In the genomic region with DNA sequence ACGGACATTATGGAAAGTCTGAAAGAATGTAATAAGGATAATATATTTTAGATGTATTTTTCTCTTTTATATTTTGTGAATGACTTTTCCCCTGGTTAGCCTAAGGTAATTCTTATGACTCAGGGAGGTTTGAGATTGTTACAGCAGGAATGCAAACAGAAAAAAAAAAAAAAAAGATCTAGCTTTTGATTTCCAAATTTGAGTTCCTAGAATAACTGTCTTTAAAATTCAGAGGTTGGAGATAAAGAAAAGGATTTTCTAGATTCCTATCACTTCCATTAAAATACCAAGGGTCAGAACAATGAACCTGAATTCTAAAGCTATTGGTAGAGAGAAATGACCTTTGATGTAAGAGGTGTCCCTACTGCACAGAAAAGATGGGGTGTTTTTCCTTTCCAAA, we compare ENCODE assay signal across 2 cellular contexts.
A peak's percentile ranks its signal among the peaks of the same experiment; 100 is the strongest.
TF ChIP-seq lines count a peak whose summit lies in the region.

No MANE protein-coding gene starts in this region.

TF ChIP-seq in GM23338, 12 proteins besides CTCF, POLR2A, EP300 and RAD21:
- no peak for TF ChIP-seq EZH2phosphoT487 (IDR thresholded peaks at IDR 0.05; ENCODE audit: unreplicated experiment)
- TF ChIP-seq, protein P1, sequence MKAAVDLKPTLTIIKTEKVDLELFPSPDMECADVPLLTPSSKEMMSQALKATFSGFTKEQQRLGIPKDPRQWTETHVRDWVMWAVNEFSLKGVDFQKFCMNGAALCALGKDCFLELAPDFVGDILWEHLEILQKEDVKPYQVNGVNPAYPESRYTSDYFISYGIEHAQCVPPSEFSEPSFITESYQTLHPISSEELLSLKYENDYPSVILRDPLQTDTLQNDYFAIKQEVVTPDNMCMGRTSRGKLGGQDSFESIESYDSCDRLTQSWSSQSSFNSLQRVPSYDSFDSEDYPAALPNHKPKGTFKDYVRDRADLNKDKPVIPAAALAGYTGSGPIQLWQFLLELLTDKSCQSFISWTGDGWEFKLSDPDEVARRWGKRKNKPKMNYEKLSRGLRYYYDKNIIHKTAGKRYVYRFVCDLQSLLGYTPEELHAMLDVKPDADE (IDR thresholded peaks at IDR 0.05) = no peak
- TF ChIP-seq STAT1 (IDR thresholded peaks at IDR 0.05; ENCODE audit: unreplicated experiment) = no peak
- no peak for TF ChIP-seq CREB1 (CRISPR knock-in tag; IDR thresholded peaks at IDR 0.05; ENCODE audit: low read depth)
- TF ChIP-seq, protein P2, sequence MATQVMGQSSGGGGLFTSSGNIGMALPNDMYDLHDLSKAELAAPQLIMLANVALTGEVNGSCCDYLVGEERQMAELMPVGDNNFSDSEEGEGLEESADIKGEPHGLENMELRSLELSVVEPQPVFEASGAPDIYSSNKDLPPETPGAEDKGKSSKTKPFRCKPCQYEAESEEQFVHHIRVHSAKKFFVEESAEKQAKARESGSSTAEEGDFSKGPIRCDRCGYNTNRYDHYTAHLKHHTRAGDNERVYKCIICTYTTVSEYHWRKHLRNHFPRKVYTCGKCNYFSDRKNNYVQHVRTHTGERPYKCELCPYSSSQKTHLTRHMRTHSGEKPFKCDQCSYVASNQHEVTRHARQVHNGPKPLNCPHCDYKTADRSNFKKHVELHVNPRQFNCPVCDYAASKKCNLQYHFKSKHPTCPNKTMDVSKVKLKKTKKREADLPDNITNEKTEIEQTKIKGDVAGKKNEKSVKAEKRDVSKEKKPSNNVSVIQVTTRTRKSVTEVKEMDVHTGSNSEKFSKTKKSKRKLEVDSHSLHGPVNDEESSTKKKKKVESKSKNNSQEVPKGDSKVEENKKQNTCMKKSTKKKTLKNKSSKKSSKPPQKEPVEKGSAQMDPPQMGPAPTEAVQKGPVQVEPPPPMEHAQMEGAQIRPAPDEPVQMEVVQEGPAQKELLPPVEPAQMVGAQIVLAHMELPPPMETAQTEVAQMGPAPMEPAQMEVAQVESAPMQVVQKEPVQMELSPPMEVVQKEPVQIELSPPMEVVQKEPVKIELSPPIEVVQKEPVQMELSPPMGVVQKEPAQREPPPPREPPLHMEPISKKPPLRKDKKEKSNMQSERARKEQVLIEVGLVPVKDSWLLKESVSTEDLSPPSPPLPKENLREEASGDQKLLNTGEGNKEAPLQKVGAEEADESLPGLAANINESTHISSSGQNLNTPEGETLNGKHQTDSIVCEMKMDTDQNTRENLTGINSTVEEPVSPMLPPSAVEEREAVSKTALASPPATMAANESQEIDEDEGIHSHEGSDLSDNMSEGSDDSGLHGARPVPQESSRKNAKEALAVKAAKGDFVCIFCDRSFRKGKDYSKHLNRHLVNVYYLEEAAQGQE (IDR thresholded peaks at IDR 0.05; ENCODE audit: unreplicated experiment) = no peak
- no peak for TF ChIP-seq JUNB (IDR thresholded peaks at IDR 0.05; ENCODE audit: unreplicated experiment)
- peak; percentile 75 for TF ChIP-seq NANOG (IDR thresholded peaks at IDR 0.05; ENCODE audit: borderline replicate concordance)
- TF ChIP-seq, protein P3, sequence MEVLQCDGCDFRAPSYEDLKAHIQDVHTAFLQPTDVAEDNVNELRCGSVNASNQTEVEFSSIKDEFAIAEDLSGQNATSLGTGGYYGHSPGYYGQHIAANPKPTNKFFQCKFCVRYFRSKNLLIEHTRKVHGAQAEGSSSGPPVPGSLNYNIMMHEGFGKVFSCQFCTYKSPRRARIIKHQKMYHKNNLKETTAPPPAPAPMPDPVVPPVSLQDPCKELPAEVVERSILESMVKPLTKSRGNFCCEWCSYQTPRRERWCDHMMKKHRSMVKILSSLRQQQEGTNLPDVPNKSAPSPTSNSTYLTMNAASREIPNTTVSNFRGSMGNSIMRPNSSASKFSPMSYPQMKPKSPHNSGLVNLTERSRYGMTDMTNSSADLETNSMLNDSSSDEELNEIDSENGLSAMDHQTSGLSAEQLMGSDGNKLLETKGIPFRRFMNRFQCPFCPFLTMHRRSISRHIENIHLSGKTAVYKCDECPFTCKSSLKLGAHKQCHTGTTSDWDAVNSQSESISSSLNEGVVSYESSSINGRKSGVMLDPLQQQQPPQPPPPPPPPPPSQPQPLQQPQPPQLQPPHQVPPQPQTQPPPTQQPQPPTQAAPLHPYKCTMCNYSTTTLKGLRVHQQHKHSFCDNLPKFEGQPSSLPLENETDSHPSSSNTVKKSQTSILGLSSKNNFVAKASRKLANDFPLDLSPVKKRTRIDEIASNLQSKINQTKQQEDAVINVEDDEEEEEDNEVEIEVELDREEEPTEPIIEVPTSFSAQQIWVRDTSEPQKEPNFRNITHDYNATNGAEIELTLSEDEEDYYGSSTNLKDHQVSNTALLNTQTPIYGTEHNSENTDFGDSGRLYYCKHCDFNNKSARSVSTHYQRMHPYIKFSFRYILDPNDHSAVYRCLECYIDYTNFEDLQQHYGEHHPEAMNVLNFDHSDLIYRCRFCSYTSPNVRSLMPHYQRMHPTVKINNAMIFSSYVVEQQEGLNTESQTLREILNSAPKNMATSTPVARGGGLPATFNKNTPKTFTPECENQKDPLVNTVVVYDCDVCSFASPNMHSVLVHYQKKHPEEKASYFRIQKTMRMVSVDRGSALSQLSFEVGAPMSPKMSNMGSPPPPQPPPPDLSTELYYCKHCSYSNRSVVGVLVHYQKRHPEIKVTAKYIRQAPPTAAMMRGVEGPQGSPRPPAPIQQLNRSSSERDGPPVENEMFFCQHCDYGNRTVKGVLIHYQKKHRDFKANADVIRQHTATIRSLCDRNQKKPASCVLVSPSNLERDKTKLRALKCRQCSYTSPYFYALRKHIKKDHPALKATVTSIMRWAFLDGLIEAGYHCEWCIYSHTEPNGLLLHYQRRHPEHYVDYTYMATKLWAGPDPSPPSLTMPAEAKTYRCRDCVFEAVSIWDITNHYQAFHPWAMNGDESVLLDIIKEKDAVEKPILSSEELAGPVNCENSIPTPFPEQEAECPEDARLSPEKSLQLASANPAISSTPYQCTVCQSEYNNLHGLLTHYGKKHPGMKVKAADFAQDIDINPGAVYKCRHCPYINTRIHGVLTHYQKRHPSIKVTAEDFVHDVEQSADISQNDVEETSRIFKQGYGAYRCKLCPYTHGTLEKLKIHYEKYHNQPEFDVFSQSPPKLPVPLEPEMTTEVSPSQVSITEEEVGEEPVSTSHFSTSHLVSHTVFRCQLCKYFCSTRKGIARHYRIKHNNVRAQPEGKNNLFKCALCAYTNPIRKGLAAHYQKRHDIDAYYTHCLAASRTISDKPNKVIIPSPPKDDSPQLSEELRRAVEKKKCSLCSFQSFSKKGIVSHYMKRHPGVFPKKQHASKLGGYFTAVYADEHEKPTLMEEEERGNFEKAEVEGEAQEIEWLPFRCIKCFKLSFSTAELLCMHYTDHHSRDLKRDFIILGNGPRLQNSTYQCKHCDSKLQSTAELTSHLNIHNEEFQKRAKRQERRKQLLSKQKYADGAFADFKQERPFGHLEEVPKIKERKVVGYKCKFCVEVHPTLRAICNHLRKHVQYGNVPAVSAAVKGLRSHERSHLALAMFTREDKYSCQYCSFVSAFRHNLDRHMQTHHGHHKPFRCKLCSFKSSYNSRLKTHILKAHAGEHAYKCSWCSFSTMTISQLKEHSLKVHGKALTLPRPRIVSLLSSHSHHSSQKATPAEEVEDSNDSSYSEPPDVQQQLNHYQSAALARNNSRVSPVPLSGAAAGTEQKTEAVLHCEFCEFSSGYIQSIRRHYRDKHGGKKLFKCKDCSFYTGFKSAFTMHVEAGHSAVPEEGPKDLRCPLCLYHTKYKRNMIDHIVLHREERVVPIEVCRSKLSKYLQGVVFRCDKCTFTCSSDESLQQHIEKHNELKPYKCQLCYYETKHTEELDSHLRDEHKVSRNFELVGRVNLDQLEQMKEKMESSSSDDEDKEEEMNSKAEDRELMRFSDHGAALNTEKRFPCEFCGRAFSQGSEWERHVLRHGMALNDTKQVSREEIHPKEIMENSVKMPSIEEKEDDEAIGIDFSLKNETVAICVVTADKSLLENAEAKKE (CRISPR knock-in tag; IDR thresholded peaks at IDR 0.05) = no peak
- no peak for TF ChIP-seq EZH2 (IDR thresholded peaks at IDR 0.05; ENCODE audit: low read depth, unreplicated experiment)
TF ChIP-seq in GM23338: peak in this region for 1.

TF ChIP-seq in HepG2, 621 proteins besides CTCF, POLR2A, EP300 and RAD21 (continues in another document):
- no peak for TF ChIP-seq TCF7L2 (IDR thresholded peaks at IDR 0.05; ENCODE audit: low read depth, low read length)
- TF ChIP-seq GATA4 (IDR thresholded peaks at IDR 0.05; ENCODE audit: borderline replicate concordance, low read depth) = no peak
- TF ChIP-seq ATRX (CRISPR knock-in tag; IDR thresholded peaks at IDR 0.05; ENCODE audit: borderline replicate concordance) = no peak
- TF ChIP-seq, protein P4, sequence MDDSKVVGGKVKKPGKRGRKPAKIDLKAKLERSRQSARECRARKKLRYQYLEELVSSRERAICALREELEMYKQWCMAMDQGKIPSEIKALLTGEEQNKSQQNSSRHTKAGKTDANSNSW (CRISPR knock-in tag; IDR thresholded peaks at IDR 0.05; ENCODE audit: borderline replicate concordance) = no peak
- no peak for TF ChIP-seq BCL6 (CRISPR knock-in tag; IDR thresholded peaks at IDR 0.05)
- TF ChIP-seq ETV5 (CRISPR knock-in tag; IDR thresholded peaks at IDR 0.05; ENCODE audit: borderline replicate concordance) = no peak
- TF ChIP-seq, protein P5, sequence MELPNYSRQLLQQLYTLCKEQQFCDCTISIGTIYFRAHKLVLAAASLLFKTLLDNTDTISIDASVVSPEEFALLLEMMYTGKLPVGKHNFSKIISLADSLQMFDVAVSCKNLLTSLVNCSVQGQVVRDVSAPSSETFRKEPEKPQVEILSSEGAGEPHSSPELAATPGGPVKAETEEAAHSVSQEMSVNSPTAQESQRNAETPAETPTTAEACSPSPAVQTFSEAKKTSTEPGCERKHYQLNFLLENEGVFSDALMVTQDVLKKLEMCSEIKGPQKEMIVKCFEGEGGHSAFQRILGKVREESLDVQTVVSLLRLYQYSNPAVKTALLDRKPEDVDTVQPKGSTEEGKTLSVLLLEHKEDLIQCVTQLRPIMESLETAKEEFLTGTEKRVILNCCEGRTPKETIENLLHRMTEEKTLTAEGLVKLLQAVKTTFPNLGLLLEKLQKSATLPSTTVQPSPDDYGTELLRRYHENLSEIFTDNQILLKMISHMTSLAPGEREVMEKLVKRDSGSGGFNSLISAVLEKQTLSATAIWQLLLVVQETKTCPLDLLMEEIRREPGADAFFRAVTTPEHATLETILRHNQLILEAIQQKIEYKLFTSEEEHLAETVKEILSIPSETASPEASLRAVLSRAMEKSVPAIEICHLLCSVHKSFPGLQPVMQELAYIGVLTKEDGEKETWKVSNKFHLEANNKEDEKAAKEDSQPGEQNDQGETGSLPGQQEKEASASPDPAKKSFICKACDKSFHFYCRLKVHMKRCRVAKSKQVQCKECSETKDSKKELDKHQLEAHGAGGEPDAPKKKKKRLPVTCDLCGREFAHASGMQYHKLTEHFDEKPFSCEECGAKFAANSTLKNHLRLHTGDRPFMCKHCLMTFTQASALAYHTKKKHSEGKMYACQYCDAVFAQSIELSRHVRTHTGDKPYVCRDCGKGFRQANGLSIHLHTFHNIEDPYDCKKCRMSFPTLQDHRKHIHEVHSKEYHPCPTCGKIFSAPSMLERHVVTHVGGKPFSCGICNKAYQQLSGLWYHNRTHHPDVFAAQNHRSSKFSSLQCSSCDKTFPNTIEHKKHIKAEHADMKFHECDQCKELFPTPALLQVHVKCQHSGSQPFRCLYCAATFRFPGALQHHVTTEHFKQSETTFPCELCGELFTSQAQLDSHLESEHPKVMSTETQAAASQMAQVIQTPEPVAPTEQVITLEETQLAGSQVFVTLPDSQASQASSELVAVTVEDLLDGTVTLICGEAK (IDR thresholded peaks at IDR 0.05) = no peak
- TF ChIP-seq, protein P5 (CRISPR knock-in tag; IDR thresholded peaks at IDR 0.05) = no peak
- TF ChIP-seq, protein P6, sequence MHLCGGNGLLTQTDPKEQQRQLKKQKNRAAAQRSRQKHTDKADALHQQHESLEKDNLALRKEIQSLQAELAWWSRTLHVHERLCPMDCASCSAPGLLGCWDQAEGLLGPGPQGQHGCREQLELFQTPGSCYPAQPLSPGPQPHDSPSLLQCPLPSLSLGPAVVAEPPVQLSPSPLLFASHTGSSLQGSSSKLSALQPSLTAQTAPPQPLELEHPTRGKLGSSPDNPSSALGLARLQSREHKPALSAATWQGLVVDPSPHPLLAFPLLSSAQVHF (CRISPR knock-in tag; IDR thresholded peaks at IDR 0.05) = no peak
- no peak for TF ChIP-seq MTF2 (CRISPR knock-in tag; IDR thresholded peaks at IDR 0.05; ENCODE audit: borderline replicate concordance)
- TF ChIP-seq, protein P7, sequence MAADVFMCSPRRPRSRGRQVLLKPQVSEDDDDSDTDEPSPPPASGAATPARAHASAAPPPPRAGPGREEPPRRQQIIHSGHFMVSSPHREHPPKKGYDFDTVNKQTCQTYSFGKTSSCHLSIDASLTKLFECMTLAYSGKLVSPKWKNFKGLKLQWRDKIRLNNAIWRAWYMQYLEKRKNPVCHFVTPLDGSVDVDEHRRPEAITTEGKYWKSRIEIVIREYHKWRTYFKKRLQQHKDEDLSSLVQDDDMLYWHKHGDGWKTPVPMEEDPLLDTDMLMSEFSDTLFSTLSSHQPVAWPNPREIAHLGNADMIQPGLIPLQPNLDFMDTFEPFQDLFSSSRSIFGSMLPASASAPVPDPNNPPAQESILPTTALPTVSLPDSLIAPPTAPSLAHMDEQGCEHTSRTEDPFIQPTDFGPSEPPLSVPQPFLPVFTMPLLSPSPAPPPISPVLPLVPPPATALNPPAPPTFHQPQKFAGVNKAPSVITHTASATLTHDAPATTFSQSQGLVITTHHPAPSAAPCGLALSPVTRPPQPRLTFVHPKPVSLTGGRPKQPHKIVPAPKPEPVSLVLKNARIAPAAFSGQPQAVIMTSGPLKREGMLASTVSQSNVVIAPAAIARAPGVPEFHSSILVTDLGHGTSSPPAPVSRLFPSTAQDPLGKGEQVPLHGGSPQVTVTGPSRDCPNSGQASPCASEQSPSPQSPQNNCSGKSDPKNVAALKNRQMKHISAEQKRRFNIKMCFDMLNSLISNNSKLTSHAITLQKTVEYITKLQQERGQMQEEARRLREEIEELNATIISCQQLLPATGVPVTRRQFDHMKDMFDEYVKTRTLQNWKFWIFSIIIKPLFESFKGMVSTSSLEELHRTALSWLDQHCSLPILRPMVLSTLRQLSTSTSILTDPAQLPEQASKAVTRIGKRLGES (CRISPR knock-in tag; IDR thresholded peaks at IDR 0.05; ENCODE audit: borderline replicate concordance) = no peak
- TF ChIP-seq ZNF274 (CRISPR knock-in tag; IDR thresholded peaks at IDR 0.05) = no peak
